15 cellular contexts compared by ENCODE assay signal in genomic region chr5:148922606-148923005, GRCh38.
A peak's percentile ranks its signal among the peaks of the same experiment; 100 is the strongest.
DNase-seq lines count a peak whose midpoint lies in the region; ATAC-seq and TF ChIP-seq lines count a peak whose summit lies in the region.
"Had no signal": no experiment of that assay in that cellular context is flagged by ENCODE, and none has a peak within 500 bp of the region (broad histone marks: within the 10 kb centered on the region; RNA-seq: fewer than 3 reads in every experiment).

No MANE protein-coding gene starts in this region.

- no peaks in the 10 kb centered on the region for H3K9me3 Mint-ChIP-seq in activated naive CD4-positive, alpha-beta T cell treated with anti-CD3 and anti-CD28 coated beads, Interleukin-2, amount 50 U/mL, for 72 hours
- H3K9me3 Mint-ChIP-seq: IgD-negative memory B cell; T-helper 2 cell treated with Interferon-gamma antibody and Interleukin-4, amounts not matched to agents 5 μg/mL and 100 μg/mL, for 36 hours had no signal

- ATAC-seq in GM18867 (IDR thresholded peaks at IDR 0.05; ENCODE audit: unreplicated experiment) = peak; percentile 78
- ATAC-seq in GM19463 (IDR thresholded peaks at IDR 0.05; ENCODE audit: unreplicated experiment) = peak; percentile 93
- peak; percentile 63 for ATAC-seq in HG02885 (IDR thresholded peaks at IDR 0.05; ENCODE audit: poor library complexity, unreplicated experiment)
- ATAC-seq in activated naive CD4-positive, alpha-beta T cell treated with anti-CD3 and anti-CD28 coated beads, Interleukin-2, amount 50 U/mL, for 72 hours = peak; percentile 64 to 93
- no peak for ATAC-seq in GM18505 (IDR thresholded peaks at IDR 0.05; ENCODE audit: unreplicated experiment)
- ATAC-seq: Right ventricle myocardium inferior had no signal

- H3K36me3 Mint-ChIP-seq in activated naive CD4-positive, alpha-beta T cell treated with anti-CD3 and anti-CD28 coated beads, Interleukin-2, amount 50 U/mL, for 72 hours = no peaks in the 10 kb centered on the region

- no peak for TF ChIP-seq POLR2A in GM18505 (IDR thresholded peaks at IDR 0.05; ENCODE audit: borderline replicate concordance, extremely low read depth, insufficient read depth, insufficient read length)

- DNase-seq in activated naive CD4-positive, alpha-beta T cell treated with anti-CD3 and anti-CD28 coated beads, Interleukin-2, amount 50 U/mL, for 72 hours (ENCODE audit: low spot score in 2 of 2) = no peak
- DNase-seq in hippocampal formation (lab: John Stamatoyannopoulos, UW) (no peak), RPMI8226 (no peak)
- DNase-seq: amniotic stem cell, colonic mucosa, GF-D8, NCI-H1436 treated with DMSO at 0.1 percent for 48 hours, NCI-H748 treated with DMSO at 0.1 percent for 48 hours had no signal

- H3K27ac Mint-ChIP-seq in activated naive CD4-positive, alpha-beta T cell treated with anti-CD3 and anti-CD28 coated beads, Interleukin-2, amount 50 U/mL, for 72 hours = no peak overlapping the region
- H3K27ac Mint-ChIP-seq: IgD-negative memory B cell; T-helper 2 cell treated with Interferon-gamma antibody and Interleukin-4, amounts not matched to agents 5 μg/mL and 100 μg/mL, for 36 hours had no signal
